ENCODE assay signal across 12 cellular contexts in the genomic region with DNA sequence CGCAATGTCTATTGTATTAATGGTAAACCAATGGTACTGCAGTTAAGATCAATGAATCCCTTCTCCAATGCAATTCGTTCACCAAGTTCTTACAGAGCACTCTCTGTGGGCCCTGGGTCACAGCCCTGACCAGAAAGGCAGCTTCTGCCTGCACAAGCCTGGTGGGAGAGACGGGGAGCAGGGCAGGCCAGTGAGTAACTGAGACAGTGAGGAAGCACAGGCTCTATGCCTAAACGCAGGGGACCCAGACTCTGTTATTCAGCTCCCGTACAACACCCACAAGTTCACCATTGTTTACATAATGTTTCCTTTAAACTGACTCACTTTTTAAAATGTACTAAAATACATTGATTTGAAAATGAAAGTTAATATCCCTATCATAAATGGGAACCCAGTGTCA. TPM values are rescaled to one million over a fixed set of nuclear protein-coding genes. Genes with fewer than 3 reads are reported as not detected.
DNase-seq lines count a peak whose midpoint lies in the region; ATAC-seq and TF ChIP-seq lines count a peak whose summit lies in the region.
"Had no signal": no experiment of that assay in that cellular context is flagged by ENCODE, and none has a peak within 500 bp of the region (broad histone marks: within the 10 kb centered on the region; RNA-seq: fewer than 3 reads in every experiment).

No MANE protein-coding gene starts in this region.

- TF ChIP-seq CTCF in glutamatergic neuron (IDR thresholded peaks at IDR 0.05; ENCODE audit: partially characterized antibody, unreplicated experiment), result no peak
- TF ChIP-seq CTCF in smooth muscle cell (IDR thresholded peaks at IDR 0.05; ENCODE audit: borderline replicate concordance, insufficient read depth, poor library complexity, severe bottlenecking), result no peak

- H3K27me3 ChIP-seq in smooth muscle cell (ENCODE audit: low read depth), result no peaks in the 10 kb centered on the region

- no peaks in the 10 kb centered on the region for H3K9me3 ChIP-seq in T-helper 17 cell (ENCODE audit: control insufficient read depth, low read length, poor library complexity, severe bottlenecking)
- H3K9me3 ChIP-seq in smooth muscle cell (replicated peaks; ENCODE audit: low read depth), result no peaks in the 10 kb centered on the region
- H3K9me3 ChIP-seq: SK-N-SH had no signal

- H3K9me3 Mint-ChIP-seq in activated T-cell treated with anti-CD3 and anti-CD28 coated beads, Interleukin-2, amount 50 U/mL, for 4 hours, result no peaks in the 10 kb centered on the region
- H3K9me3 Mint-ChIP-seq in glutamatergic neuron (ENCODE audit: unreplicated experiment), result peaks cover 9% of the 10 kb centered on the region

- H2AFZ ChIP-seq in smooth muscle cell (ENCODE audit: low read depth), result no peak overlapping the region

- no peaks in the 10 kb centered on the region for H3K79me2 ChIP-seq in smooth muscle cell (ENCODE audit: low read depth)

- H3K36me3 Mint-ChIP-seq in activated T-cell treated with anti-CD3 and anti-CD28 coated beads, Interleukin-2, amount 50 U/mL, for 4 hours (ENCODE audit: insufficient read depth), result no peaks in the 10 kb centered on the region
- H3K36me3 Mint-ChIP-seq in T-helper 17 cell (ENCODE audit: low read depth) (no peaks in the 10 kb centered on the region), glutamatergic neuron (ENCODE audit: unreplicated experiment) (peaks cover 20% of the 10 kb centered on the region)
- H3K36me3 Mint-ChIP-seq: naive B cell had no signal

- no peaks in the 10 kb centered on the region for H3K4me1 ChIP-seq in smooth muscle cell (ENCODE audit: low read depth)

- ATAC-seq in activated T-cell treated with anti-CD3 and anti-CD28 coated beads, Interleukin-2, amount 50 U/mL, for 4 hours, result peak; percentile 50 to 65
- ATAC-seq in T-helper 17 cell (no peak), HG03571 (IDR thresholded peaks at IDR 0.05; ENCODE audit: unreplicated experiment) (no peak)

- peak overlapping the region; percentile 67 for H3K27ac Mint-ChIP-seq in T-helper 17 cell
- H3K27ac Mint-ChIP-seq in glutamatergic neuron (ENCODE audit: unreplicated experiment), result peak overlapping the region; percentile 60
- H3K27ac Mint-ChIP-seq: activated B cell treated with CpG ODN at 0.5 μM for 24 hours had no signal

- H3K36me3 ChIP-seq in smooth muscle cell (ENCODE audit: low read depth), result no peaks in the 10 kb centered on the region

- WGBS in smooth muscle cell (ENCODE audit: low lambda C conversion rate), result 45% methylated on average over 5 of the region's 5 CpGs

- peak overlapping the region; percentile 27 for H3K4me2 ChIP-seq in smooth muscle cell
- H3K4me2 ChIP-seq: SK-N-SH had no signal

- DNase-seq in activated T-cell treated with anti-CD3 and anti-CD28 coated beads, Interleukin-2, amount 50 U/mL, for 4 hours, result no peak
- DNase-seq in activated T-cell treated with anti-CD3 and anti-CD28 coated beads for 4 hours (no peak), T-helper 17 cell (no peak), glutamatergic neuron (no peak), smooth muscle cell (lab: John Stamatoyannopoulos, UW; ENCODE audit: unreplicated experiment) (no peak), NCI-H1436 (lab: John Stamatoyannopoulos, UW) (no peak), UCSD-AML1 (lab: John Stamatoyannopoulos, UW; ENCODE audit: unreplicated experiment) (no peak)
- DNase-seq: activated B cell treated with CpG ODN at 0.5 μM for 24 hours, H7, naive B cell, SK-N-SH had no signal

- H4K20me1 ChIP-seq in smooth muscle cell (ENCODE audit: low read depth), result no peaks in the 10 kb centered on the region

- H3K27ac ChIP-seq in smooth muscle cell (ENCODE audit: low read depth), result no peak overlapping the region

- H3F3A ChIP-seq in smooth muscle cell (ENCODE audit: low read depth), result no peaks in the 10 kb centered on the region

- H3K27me3 Mint-ChIP-seq in activated T-cell treated with anti-CD3 and anti-CD28 coated beads, Interleukin-2, amount 50 U/mL, for 4 hours (ENCODE audit: low read depth), result no peaks in the 10 kb centered on the region
- no peaks in the 10 kb centered on the region for H3K27me3 Mint-ChIP-seq in T-helper 17 cell
- peaks cover 9% of the 10 kb centered on the region for H3K27me3 Mint-ChIP-seq in glutamatergic neuron (ENCODE audit: unreplicated experiment)
- H3K27me3 Mint-ChIP-seq: activated B cell treated with CpG ODN at 0.5 μM for 24 hours, naive B cell had no signal

- no peak overlapping the region for H3K9ac ChIP-seq in smooth muscle cell (ENCODE audit: low read depth)
- H3K9ac ChIP-seq: SK-N-SH had no signal

- peaks cover 12% of the 10 kb centered on the region for H3K4me1 Mint-ChIP-seq in activated T-cell treated with anti-CD3 and anti-CD28 coated beads, Interleukin-2, amount 50 U/mL, for 4 hours (ENCODE audit: low read depth)
- H3K4me1 Mint-ChIP-seq in T-helper 17 cell (peaks cover 17% of the 10 kb centered on the region), glutamatergic neuron (ENCODE audit: low read depth, unreplicated experiment) (peaks cover 25% of the 10 kb centered on the region)
- H3K4me1 Mint-ChIP-seq: activated B cell treated with CpG ODN at 0.5 μM for 24 hours had no signal

- H3K4me3 ChIP-seq in smooth muscle cell, result no peak overlapping the region

- no peak overlapping the region for H3K4me3 Mint-ChIP-seq in activated T-cell treated with anti-CD3 and anti-CD28 coated beads, Interleukin-2, amount 50 U/mL, for 4 hours
- H3K4me3 Mint-ChIP-seq in T-helper 17 cell (peak overlapping the region; percentile 75), glutamatergic neuron (ENCODE audit: unreplicated experiment) (no peak overlapping the region)
- H3K4me3 Mint-ChIP-seq: activated B cell treated with CpG ODN at 0.5 μM for 24 hours had no signal

RNA-seq across cellular contexts. Expression of gene CTSL, which starts 40.5 kb away (rescaled TPM):
- 10 to 100 TPM; 10.9 to 14.4 (median 13.2) TPM for total RNA-seq in activated T-cell treated with anti-CD3 and anti-CD28 coated beads, Interleukin-2, amount 50 U/mL, for 4 hours
- total RNA-seq in T-helper 17 cell (1 to 10 TPM; 3.4 to 4.0 TPM), glutamatergic neuron (ENCODE audit: unreplicated experiment) (28.7 TPM), smooth muscle cell (144 and 222 TPM in 2 replicates)
- polyA plus RNA-seq in smooth muscle cell, result 174 and 178 TPM in 2 replicates

Comparison
In these comparisons a context has a peak if more than half of its experiments do, and no peak if none do; other contexts are left out.
1. ATAC-seq: peak in activated T-cell treated with anti-CD3 and anti-CD28 coated beads, Interleukin-2, amount 50 U/mL, for 4 hours (2 of 2); none in T-helper 17 cell (single experiment) and HG03571 (single experiment).